1 cellular context compared by ENCODE assay signal in genomic region chr11:121282376-121282775, GRCh38.
TF ChIP-seq lines count a peak whose summit lies in the region.

No MANE protein-coding gene starts in this region.

TF ChIP-seq in HCT116, 20 proteins besides CTCF, POLR2A, EP300 and RAD21 (continued from another document):
- TF ChIP-seq REST (IDR thresholded peaks at IDR 0.05; ENCODE audit: low read depth) = no peak
- TF ChIP-seq CEBPB (IDR thresholded peaks at IDR 0.05; ENCODE audit: low read depth) = no peak
- no peak for TF ChIP-seq ZBTB33 (IDR thresholded peaks at IDR 0.05; ENCODE audit: extremely low read depth, insufficient replicate concordance, low read length)
- TF ChIP-seq EZH2phosphoT487 (IDR thresholded peaks at IDR 0.05; ENCODE audit: borderline replicate concordance) = no peak
- TF ChIP-seq POLR2AphosphoS5 (IDR thresholded peaks at IDR 0.05; ENCODE audit: low read depth, low read length) = no peak
- no peak for TF ChIP-seq SP1 (IDR thresholded peaks at IDR 0.05; ENCODE audit: low read depth)
